9 cellular contexts compared by ENCODE assay signal in genomic region chr5:10602031-10602806, GRCh38. TPM values are rescaled to one million over a fixed set of nuclear protein-coding genes. Genes with fewer than 3 reads are reported as not detected.
DNase-seq lines count a peak whose midpoint lies in the region; ATAC-seq and TF ChIP-seq lines count a peak whose summit lies in the region.
"Had no signal": no experiment of that assay in that cellular context is flagged by ENCODE, and none has a peak within 500 bp of the region (broad histone marks: within the 10 kb centered on the region; RNA-seq: fewer than 3 reads in every experiment).

No MANE protein-coding gene starts in this region.

- in situ Hi-C loops in GM13977 (cut with MboI; ENCODE audit: low pct_unique_long_range_greater_than_20kb, low sequenced_read_pairs, unreplicated experiment) = no loop called here

- H3K36me3 ChIP-seq in OCI-LY3 (replicated peaks; ENCODE audit: low read depth, low read length) = peaks cover 28% of the 10 kb centered on the region
- H3K36me3 ChIP-seq in liver (ENCODE audit: control insufficient read depth in 4 of 4, insufficient read depth in 3 of 4, low read depth in 1 of 4, low read length in 3 of 4) = no peaks in the 10 kb centered on the region
- H3K36me3 ChIP-seq in thoracic aorta = no peaks in the 10 kb centered on the region

- DNase-seq in cerebellar cortex (ENCODE audit: low spot score) (peak; percentile 76), thoracic aorta (ENCODE audit: low spot score) (no peak), GM13977 (ENCODE audit: low spot score) (no peak)
- DNase-seq in activated naive CD8-positive, alpha-beta T cell treated with anti-CD3 and anti-CD28 coated beads, Interleukin-2, amount 50 U/mL, for 24 hours = no peak
- DNase-seq in NK-92 treated with Interleukin-12 subunit alpha and Interleukin-12 subunit beta, amount 100 ng/mL, for 24 hours (lab: John Stamatoyannopoulos, UW) = no peak
- DNase-seq: activated CD4-positive, alpha-beta T cell treated with anti-CD3 and anti-CD28 coated beads, Interleukin-2, amount 10 ng/mL, durations not matched to agents 24 days and 14 days had no signal

- H3K27ac ChIP-seq in OCI-LY3 (ENCODE audit: low read length) = peak overlapping the region; percentile 95
- peak overlapping the region; percentile 91 to 97 for H3K27ac ChIP-seq in liver (ENCODE audit: low read depth in 1 of 2, low read length in 2 of 2)
- H3K27ac ChIP-seq in thoracic aorta = peak overlapping the region; percentile 78 to 89

- peaks cover 87% of the 10 kb centered on the region for H3K79me2 ChIP-seq in OCI-LY3 (ENCODE audit: low read length)

- H3K9ac ChIP-seq in OCI-LY3 (ENCODE audit: low read length) (peak overlapping the region; percentile 59; the same call in 1 of the 2 replicates), liver (ENCODE audit: low read depth in 1 of 2, low read length in 2 of 2) (peak overlapping the region; percentile 59 to 77)

- H3K4me1 ChIP-seq in OCI-LY3 (ENCODE audit: low read length) = peaks cover 71% of the 10 kb centered on the region
- H3K4me1 ChIP-seq in liver (ENCODE audit: control insufficient read depth in 4 of 4, insufficient read depth in 4 of 4, low read length in 3 of 4) = peaks cover 5 to 24% (median 13%) of the 10 kb centered on the region in 4 donors
- H3K4me1 ChIP-seq in thoracic aorta (ENCODE audit: control insufficient read depth in 1 of 2, low read depth in 2 of 2) = peaks cover 6 to 36% of the 10 kb centered on the region in 2 donors

- peaks cover 46% of the 10 kb centered on the region for H3K4me1 Mint-ChIP-seq in activated naive CD8-positive, alpha-beta T cell treated with anti-CD3 and anti-CD28 coated beads, Interleukin-2, amount 50 U/mL, for 24 hours

- H3K27ac Mint-ChIP-seq in activated naive CD8-positive, alpha-beta T cell treated with anti-CD3 and anti-CD28 coated beads, Interleukin-2, amount 50 U/mL, for 24 hours = no peak overlapping the region
- H3K27ac Mint-ChIP-seq: activated CD4-positive, alpha-beta T cell treated with anti-CD3 and anti-CD28 coated beads, Interleukin-2, amount 10 ng/mL, durations not matched to agents 24 days and 14 days had no signal

- peaks cover 5% of the 10 kb centered on the region for H3K27me3 Mint-ChIP-seq in activated naive CD8-positive, alpha-beta T cell treated with anti-CD3 and anti-CD28 coated beads, Interleukin-2, amount 50 U/mL, for 24 hours
- H3K27me3 Mint-ChIP-seq: activated CD4-positive, alpha-beta T cell treated with anti-CD3 and anti-CD28 coated beads, Interleukin-2, amount 10 ng/mL, durations not matched to agents 24 days and 14 days had no signal

- H4K20me1 ChIP-seq in OCI-LY3 (ENCODE audit: insufficient read depth, low read length) = 0 out of 2 replicates have a peak, but pooled peaks cover 6% of the 10 kb centered on the region

- H3K4me3 Mint-ChIP-seq in activated naive CD8-positive, alpha-beta T cell treated with anti-CD3 and anti-CD28 coated beads, Interleukin-2, amount 50 U/mL, for 24 hours = no peak overlapping the region

- peak; percentile 42 to 55 for TF ChIP-seq RAD21 in liver (IDR thresholded peaks at IDR 0.05)

- H3K4me2 ChIP-seq in OCI-LY3 (ENCODE audit: low read length) = peak overlapping the region; percentile 88

- H3K27me3 ChIP-seq in OCI-LY3 (ENCODE audit: low read depth, low read length) = no peaks in the 10 kb centered on the region
- H3K27me3 ChIP-seq in liver (ENCODE audit: control insufficient read depth in 4 of 4, insufficient read depth in 4 of 4, low read length in 3 of 4) = no peaks in the 10 kb centered on the region
- no peaks in the 10 kb centered on the region for H3K27me3 ChIP-seq in thoracic aorta (replicated peaks; ENCODE audit: insufficient read depth)

- TF ChIP-seq CTCF in OCI-LY3 (IDR thresholded peaks at IDR 0.05; ENCODE audit: low read depth, low read length) (no peak), liver (IDR thresholded peaks at IDR 0.05; ENCODE audit: low read depth, low read length, missing input control) (no peak), thoracic aorta (IDR thresholded peaks at IDR 0.05) (no peak), GM13977 (IDR thresholded peaks at IDR 0.05; ENCODE audit: extremely low read depth, insufficient read depth, missing control alignments) (no peak)

- H2AFZ ChIP-seq in OCI-LY3 (ENCODE audit: low read depth, low read length) = no peak overlapping the region

- WGBS in liver = 28% methylated on average over 15 of the region's 15 CpGs

- peaks cover 18% of the 10 kb centered on the region for H3K9me3 Mint-ChIP-seq in activated naive CD8-positive, alpha-beta T cell treated with anti-CD3 and anti-CD28 coated beads, Interleukin-2, amount 50 U/mL, for 24 hours
- H3K9me3 Mint-ChIP-seq: activated CD4-positive, alpha-beta T cell treated with anti-CD3 and anti-CD28 coated beads, Interleukin-2, amount 10 ng/mL, durations not matched to agents 24 days and 14 days had no signal

- peaks cover 24% of the 10 kb centered on the region for H3K36me3 Mint-ChIP-seq in activated naive CD8-positive, alpha-beta T cell treated with anti-CD3 and anti-CD28 coated beads, Interleukin-2, amount 50 U/mL, for 24 hours (ENCODE audit: low read depth)

- ATAC-seq in thoracic aorta (ENCODE audit: insufficient number of reproducible peaks, low FRiP score, low read depth) (no peak), HG02623 (IDR thresholded peaks at IDR 0.05; ENCODE audit: unreplicated experiment) (no peak)
- ATAC-seq in activated naive CD8-positive, alpha-beta T cell treated with anti-CD3 and anti-CD28 coated beads, Interleukin-2, amount 50 U/mL, for 24 hours = no peak

- H3K9me3 ChIP-seq in OCI-LY3 (ENCODE audit: insufficient read depth, low read length) (no peaks in the 10 kb centered on the region), liver (ENCODE audit: control insufficient read depth in 4 of 4, low read length in 3 of 4) (no peaks in the 10 kb centered on the region), thoracic aorta (no peaks in the 10 kb centered on the region)

- peak overlapping the region; percentile 43; the same call in 1 of the 2 replicates for H3K4me3 ChIP-seq in OCI-LY3 (ENCODE audit: low read length)
- H3K4me3 ChIP-seq in liver (ENCODE audit: low read depth in 1 of 3, low read length in 3 of 3) = peak overlapping the region in 1 of 3 donors; percentile 4
- H3K4me3 ChIP-seq in thoracic aorta = peak overlapping the region; percentile 63

TF ChIP-seq in liver, 16 proteins besides CTCF, POLR2A, EP300 and RAD21 (continues in another document):
- TF ChIP-seq SP1 (IDR thresholded peaks at IDR 0.05) (peak; percentile 91), YY1 (IDR thresholded peaks at IDR 0.05) (peak; percentile 81), EGR1 (IDR thresholded peaks at IDR 0.05; ENCODE audit: low read depth in 2 of 2) (no peak), FOXA2 (IDR thresholded peaks at IDR 0.05) (peak; percentile 59), JUND (IDR thresholded peaks at IDR 0.05) (peak; percentile 16 to 19), FOXA1 (IDR thresholded peaks at IDR 0.05) (peak; percentile 53), MAX (IDR thresholded peaks at IDR 0.05) (peak; percentile 42), GABPA (IDR thresholded peaks at IDR 0.05 in 1 of 2, conservative IDR thresholded peaks at IDR 0.05 in 1 of 2) (no peak), TAF1 (conservative IDR thresholded peaks at IDR 0.05) (peak; percentile 54), ATF3 (IDR thresholded peaks at IDR 0.05) (no peak), RXRA (IDR thresholded peaks at IDR 0.05) (peak; percentile 42 to 70), REST (IDR thresholded peaks at IDR 0.05) (peak; percentile 94)

RNA-seq across cellular contexts. Expression of gene ANKRD33B, which starts 38.3 kb away (rescaled TPM):
- total RNA-seq in liver = 1 to 10 TPM in 1 of 2 donors, under 1 TPM in 1; 0.25 to 1.9 TPM
- under 1 TPM in 1 of 2 donors, not detected in 1; 0.09 TPM for polyA plus RNA-seq in liver
- total RNA-seq in thoracic aorta = 1 to 10 TPM; 4.9 to 5.7 TPM
